In genomic region chr18:4511166-4511565, GRCh38 we compare ENCODE assay signal across 1 cellular context.
A peak's percentile ranks its signal among the peaks of the same experiment; 100 is the strongest.
TF ChIP-seq lines count a peak whose summit lies in the region.

No MANE protein-coding gene starts in this region.

TF ChIP-seq in GM12878, 131 proteins besides CTCF, POLR2A, EP300 and RAD21:
- TF ChIP-seq IKZF2 (IDR thresholded peaks at IDR 0.05) (0 out of 4 replicates have a peak, but pooled peaks of 1 of the 2 experiments have one; percentile 12), IKZF1 (conservative IDR thresholded peaks at IDR 0.05) (peak; percentile 38; the same call in 1 of the 2 replicates), SREBF1 (IDR thresholded peaks at IDR 0.05; ENCODE audit: low read length) (no peak)
